ENCODE assay signal across 19 cellular contexts in genomic region chr20:4370856-4371255, GRCh38.
DNase-seq lines count a peak whose midpoint lies in the region; ATAC-seq lines count a peak whose summit lies in the region.
"Had no signal": no experiment of that assay in that cellular context is flagged by ENCODE, and none has a peak within 500 bp of the region (broad histone marks: within the 10 kb centered on the region; RNA-seq: fewer than 3 reads in every experiment).

No MANE protein-coding gene starts in this region.

- no peaks in the 10 kb centered on the region for H3K79me2 ChIP-seq in GM23248 (ENCODE audit: insufficient read depth)

- no peaks in the 10 kb centered on the region for H3K9me2 ChIP-seq in GM23248 (ENCODE audit: insufficient read depth)

- H3K4me1 Mint-ChIP-seq in activated CD4-positive, alpha-beta memory T cell treated with anti-CD3 and anti-CD28 coated beads, Interleukin-2, amount 10 ng/mL, durations not matched to agents 7 days and 5 days: peaks cover 28% of the 10 kb centered on the region
- H3K4me1 Mint-ChIP-seq in activated CD4-positive, alpha-beta memory T cell treated with anti-CD3 and anti-CD28 coated beads for 36 hours (ENCODE audit: low read depth): peaks cover 23% of the 10 kb centered on the region
- H3K4me1 Mint-ChIP-seq in activated T-helper 1 cell treated with anti-CD3 and anti-CD28 coated beads, Interleukin-12 subunit alpha, Interleukin-12 subunit beta, Interleukin-2, Interleukin-4 antibody, amounts not matched to agents 30 ng/mL and 10 ng/mL and 1 ng/mL, durations not matched to agents 14 hours and 24 hours and 36 hours (ENCODE audit: low read depth): peaks cover 49% of the 10 kb centered on the region

- peak; percentile 76 for ATAC-seq in esophagus mucosa
- no peak for ATAC-seq in GM21360 (IDR thresholded peaks at IDR 0.05; ENCODE audit: unreplicated experiment)
- ATAC-seq: CD8-positive, alpha-beta T cell; K562; Panc1 had no signal

- H3K4me1 ChIP-seq in GM23248 (ENCODE audit: insufficient read depth): 0 out of 2 replicates have a peak, but pooled peaks cover 3% of the 10 kb centered on the region

- no peaks in the 10 kb centered on the region for H3K27me3 ChIP-seq in GM23248 (replicated peaks; ENCODE audit: insufficient read depth)

- H3K4me3 ChIP-seq in GM23248: no peak overlapping the region
- H3K4me3 ChIP-seq: K562 had no signal

- H3K27ac ChIP-seq in GM23248: no peak overlapping the region

- H3K9me3 Mint-ChIP-seq in activated CD4-positive, alpha-beta memory T cell treated with anti-CD3 and anti-CD28 coated beads, Interleukin-2, amount 10 ng/mL, durations not matched to agents 7 days and 5 days: peaks cover 12% of the 10 kb centered on the region
- H3K9me3 Mint-ChIP-seq in activated CD4-positive, alpha-beta memory T cell treated with anti-CD3 and anti-CD28 coated beads for 36 hours: no peaks in the 10 kb centered on the region
- H3K9me3 Mint-ChIP-seq in activated T-helper 1 cell treated with anti-CD3 and anti-CD28 coated beads, Interleukin-12 subunit alpha, Interleukin-12 subunit beta, Interleukin-2, Interleukin-4 antibody, amounts not matched to agents 30 ng/mL and 10 ng/mL and 1 ng/mL, durations not matched to agents 14 hours and 24 hours and 36 hours: peaks cover 23% of the 10 kb centered on the region
- H3K9me3 Mint-ChIP-seq: CD8-positive, alpha-beta T cell; HFFc6 had no signal

- no peak overlapping the region for H2AFZ ChIP-seq in GM23248

- H3K36me3 Mint-ChIP-seq in activated CD4-positive, alpha-beta memory T cell treated with anti-CD3 and anti-CD28 coated beads, Interleukin-2, amount 10 ng/mL, durations not matched to agents 7 days and 5 days (ENCODE audit: low read depth): peaks cover 11% of the 10 kb centered on the region
- no peaks in the 10 kb centered on the region for H3K36me3 Mint-ChIP-seq in activated CD4-positive, alpha-beta memory T cell treated with anti-CD3 and anti-CD28 coated beads for 36 hours
- peaks cover 16% of the 10 kb centered on the region for H3K36me3 Mint-ChIP-seq in activated T-helper 1 cell treated with anti-CD3 and anti-CD28 coated beads, Interleukin-12 subunit alpha, Interleukin-12 subunit beta, Interleukin-2, Interleukin-4 antibody, amounts not matched to agents 30 ng/mL and 10 ng/mL and 1 ng/mL, durations not matched to agents 14 hours and 24 hours and 36 hours (ENCODE audit: low read depth)
- H3K36me3 Mint-ChIP-seq: CD8-positive, alpha-beta T cell had no signal

- H3F3A ChIP-seq in GM23248 (ENCODE audit: insufficient read depth): no peaks in the 10 kb centered on the region

- H3K9me3 ChIP-seq in GM23248 (ENCODE audit: low read depth): no peaks in the 10 kb centered on the region

- no peaks in the 10 kb centered on the region for H3K36me3 ChIP-seq in GM23248 (ENCODE audit: low read depth)

- POLR2A ChIA-PET in activated CD4-positive, alpha-beta memory T cell treated with anti-CD3 and anti-CD28 coated beads, Interleukin-2, amount 10 ng/mL, durations not matched to agents 7 days and 5 days (lab: Charles Lee): no interaction called here
- POLR2A ChIA-PET in activated CD4-positive, alpha-beta memory T cell treated with anti-CD3 and anti-CD28 coated beads for 36 hours (lab: Charles Lee): no interaction called here

- DNase-seq in activated CD4-positive, alpha-beta memory T cell treated with anti-CD3 and anti-CD28 coated beads, Interleukin-2, amount 10 ng/mL, durations not matched to agents 7 days and 5 days: no peak
- no peak for DNase-seq in activated CD4-positive, alpha-beta memory T cell treated with anti-CD3 and anti-CD28 coated beads for 36 hours
- DNase-seq in GM23248: peak; percentile 34
- no peak for DNase-seq in activated T-helper 1 cell treated with anti-CD3 and anti-CD28 coated beads, Interleukin-12 subunit alpha, Interleukin-12 subunit beta, Interleukin-2, Interleukin-4 antibody, amounts not matched to agents 30 ng/mL and 10 ng/mL and 1 ng/mL, durations not matched to agents 14 hours and 24 hours and 36 hours (ENCODE audit: low spot score)
- DNase-seq in stimulated activated CD4-positive, alpha-beta T cell treated with anti-CD3 and anti-CD28 coated beads, Interleukin-1b, Interleukin-23, amount 100 ng/mL, for 48 hours: no peak
- DNase-seq in nucleus accumbens (lab: John Stamatoyannopoulos, UW): no peak
- DNase-seq: CD8-positive, alpha-beta T cell; DND-41; GDM1; HFFc6; NCI-H1105; NCI-H187; NCI-H446; NCI-H748 treated with DMSO at 0.1 percent for 48 hours; Right ventricle myocardium superior had no signal

- H3K4me3 Mint-ChIP-seq in activated CD4-positive, alpha-beta memory T cell treated with anti-CD3 and anti-CD28 coated beads, Interleukin-2, amount 10 ng/mL, durations not matched to agents 7 days and 5 days: no peak overlapping the region
- H3K4me3 Mint-ChIP-seq in activated CD4-positive, alpha-beta memory T cell treated with anti-CD3 and anti-CD28 coated beads for 36 hours: no peak overlapping the region
- no peak overlapping the region for H3K4me3 Mint-ChIP-seq in activated T-helper 1 cell treated with anti-CD3 and anti-CD28 coated beads, Interleukin-12 subunit alpha, Interleukin-12 subunit beta, Interleukin-2, Interleukin-4 antibody, amounts not matched to agents 30 ng/mL and 10 ng/mL and 1 ng/mL, durations not matched to agents 14 hours and 24 hours and 36 hours
- H3K4me3 Mint-ChIP-seq: CD8-positive, alpha-beta T cell; HFFc6 had no signal

- WGBS in GM23248 (ENCODE audit: low coverage in 1 of 2, low lambda C conversion rate in 2 of 2, missing lambda C conversion rate in 2 of 2), 2 experiments: 90 to 92% methylated on average over 2 of the region's 2 CpGs

- no peak overlapping the region for H3K9ac ChIP-seq in GM23248

- in situ Hi-C loops in GM23248 (cut with MboI): no loop called here

- H3K4me2 ChIP-seq in GM23248 (ENCODE audit: unreplicated experiment): no peak overlapping the region

- H3K27ac Mint-ChIP-seq in activated CD4-positive, alpha-beta memory T cell treated with anti-CD3 and anti-CD28 coated beads, Interleukin-2, amount 10 ng/mL, durations not matched to agents 7 days and 5 days: peak overlapping the region; percentile 93
- H3K27ac Mint-ChIP-seq in activated CD4-positive, alpha-beta memory T cell treated with anti-CD3 and anti-CD28 coated beads for 36 hours: no peak overlapping the region
- peak overlapping the region; percentile 42 for H3K27ac Mint-ChIP-seq in activated T-helper 1 cell treated with anti-CD3 and anti-CD28 coated beads, Interleukin-12 subunit alpha, Interleukin-12 subunit beta, Interleukin-2, Interleukin-4 antibody, amounts not matched to agents 30 ng/mL and 10 ng/mL and 1 ng/mL, durations not matched to agents 14 hours and 24 hours and 36 hours
- H3K27ac Mint-ChIP-seq: CD8-positive, alpha-beta T cell; HFFc6 had no signal

- H4K20me1 ChIP-seq in GM23248 (ENCODE audit: insufficient read depth): no peaks in the 10 kb centered on the region

- CTCF ChIA-PET in activated CD4-positive, alpha-beta memory T cell treated with anti-CD3 and anti-CD28 coated beads, Interleukin-2, amount 10 ng/mL, durations not matched to agents 7 days and 5 days (lab: Charles Lee): no interaction called here
- CTCF ChIA-PET in activated CD4-positive, alpha-beta memory T cell treated with anti-CD3 and anti-CD28 coated beads for 36 hours (lab: Charles Lee): no interaction called here

- peaks cover 11% of the 10 kb centered on the region for H3K27me3 Mint-ChIP-seq in activated CD4-positive, alpha-beta memory T cell treated with anti-CD3 and anti-CD28 coated beads, Interleukin-2, amount 10 ng/mL, durations not matched to agents 7 days and 5 days
- no peaks in the 10 kb centered on the region for H3K27me3 Mint-ChIP-seq in activated CD4-positive, alpha-beta memory T cell treated with anti-CD3 and anti-CD28 coated beads for 36 hours
- no peaks in the 10 kb centered on the region for H3K27me3 Mint-ChIP-seq in activated T-helper 1 cell treated with anti-CD3 and anti-CD28 coated beads, Interleukin-12 subunit alpha, Interleukin-12 subunit beta, Interleukin-2, Interleukin-4 antibody, amounts not matched to agents 30 ng/mL and 10 ng/mL and 1 ng/mL, durations not matched to agents 14 hours and 24 hours and 36 hours (ENCODE audit: insufficient read depth)

- intact Hi-C loops in activated CD4-positive, alpha-beta memory T cell treated with anti-CD3 and anti-CD28 coated beads for 36 hours (cut with micrococcal nuclease): no loop called here
- intact Hi-C loops in activated T-helper 1 cell treated with anti-CD3 and anti-CD28 coated beads, Interleukin-12 subunit alpha, Interleukin-12 subunit beta, Interleukin-2, Interleukin-4 antibody, amounts not matched to agents 30 ng/mL and 10 ng/mL and 1 ng/mL, durations not matched to agents 14 hours and 24 hours and 36 hours (cut with micrococcal nuclease): no loop called here
